ENCODE assay signal across 9 cellular contexts in genomic region chr3:136070953-136071949, GRCh38.
A peak's percentile ranks its signal among the peaks of the same experiment; 100 is the strongest.
DNase-seq lines count a peak whose midpoint lies in the region; ATAC-seq and TF ChIP-seq lines count a peak whose summit lies in the region.
"Had no signal": no experiment of that assay in that cellular context is flagged by ENCODE, and none has a peak within 500 bp of the region (broad histone marks: within the 10 kb centered on the region; RNA-seq: fewer than 3 reads in every experiment).

No MANE protein-coding gene starts in this region.

- peaks cover 17% of the 10 kb centered on the region for H3K27me3 Mint-ChIP-seq in stimulated activated memory B cell treated with anti-CD40 and anti-IgM and Interleukin-4, amounts not matched to agents 10 μg/mL and 1 μg/mL and 100 μg/mL, for 72 hours

- peaks cover 5% of the 10 kb centered on the region for H3K4me1 Mint-ChIP-seq in stimulated activated memory B cell treated with anti-CD40 and anti-IgM and Interleukin-4, amounts not matched to agents 10 μg/mL and 1 μg/mL and 100 μg/mL, for 72 hours

- no peak overlapping the region for H3K27ac Mint-ChIP-seq in stimulated activated memory B cell treated with anti-CD40 and anti-IgM and Interleukin-4, amounts not matched to agents 10 μg/mL and 1 μg/mL and 100 μg/mL, for 72 hours

- peak; percentile 5 for DNase-seq in NCI-H1694 treated with DMSO at 0.1 percent for 48 hours (lab: John Stamatoyannopoulos, UW)
- no peak for DNase-seq in NCI-H1694 (lab: John Stamatoyannopoulos, UW)
- DNase-seq in RWPE1 (ENCODE audit: low spot score), result no peak
- peak; percentile 11 to 45 for DNase-seq in foreskin keratinocyte
- DNase-seq in GDM1 (lab: John Stamatoyannopoulos, UW), result no peak
- no peak for DNase-seq in posterior vena cava (ENCODE audit: low spot score)

- peaks cover 21% of the 10 kb centered on the region for H3K4me1 ChIP-seq in foreskin keratinocyte

- POLR2A ChIA-PET in RWPE1 (lab: Yijun Ruan, JAX; ENCODE audit: low non-redundant PET), result no interaction called here

- H3K4me3 Mint-ChIP-seq in stimulated activated memory B cell treated with anti-CD40 and anti-IgM and Interleukin-4, amounts not matched to agents 10 μg/mL and 1 μg/mL and 100 μg/mL, for 72 hours, result no peak overlapping the region

- intact Hi-C loops in posterior vena cava (cut with DNase I), result loop anchor here (5.0 to 10.0 kb wide), 2 partner anchors 684 to 941 kb away; partner anchors contain the start of gene STAG1 (in 1 of the 2)

- TF ChIP-seq CTCF in RWPE1 (conservative IDR thresholded peaks at IDR 0.05; ENCODE audit: low read depth), result peak; percentile 25; the same call in 1 of the 2 replicates
- TF ChIP-seq CTCF in foreskin keratinocyte (conservative IDR thresholded peaks at IDR 0.05), result peak; percentile 51

- CTCF ChIA-PET in RWPE1 (lab: Yijun Ruan, JAX), result interaction anchor here (0.7 to 0.9 kb wide), 2 partner anchors 272 to 681 kb away, joined by 3 read pairs; partner anchors contain the start of gene STAG1

- no peaks in the 10 kb centered on the region for H3K36me3 Mint-ChIP-seq in stimulated activated memory B cell treated with anti-CD40 and anti-IgM and Interleukin-4, amounts not matched to agents 10 μg/mL and 1 μg/mL and 100 μg/mL, for 72 hours

- H3K9me3 Mint-ChIP-seq in stimulated activated memory B cell treated with anti-CD40 and anti-IgM and Interleukin-4, amounts not matched to agents 10 μg/mL and 1 μg/mL and 100 μg/mL, for 72 hours, result no peaks in the 10 kb centered on the region

- ATAC-seq in foreskin keratinocyte, result peak; percentile 40
- ATAC-seq in stimulated activated memory B cell treated with anti-CD40 and anti-IgM and Interleukin-4, amounts not matched to agents 10 μg/mL and 1 μg/mL and 100 μg/mL, for 72 hours, result peak; percentile 35
- ATAC-seq in GM21576 (IDR thresholded peaks at IDR 0.05; ENCODE audit: unreplicated experiment), result no peak

- H3K27ac ChIP-seq in RWPE1 (peak overlapping the region; percentile 48), foreskin keratinocyte (peak overlapping the region; percentile 20)
- H3K27ac ChIP-seq: neutrophil had no signal

- no peaks in the 10 kb centered on the region for H3K27me3 ChIP-seq in foreskin keratinocyte
- H3K27me3 ChIP-seq: neutrophil had no signal

Comparison
In these comparisons a context has a peak if more than half of its experiments do, and no peak if none do; other contexts are left out.
1. DNase-seq: peak in NCI-H1694 treated with DMSO at 0.1 percent for 48 hours (single experiment) and foreskin keratinocyte (2 of 2); none in NCI-H1694 (single experiment), RWPE1 (single experiment), GDM1 (single experiment) and posterior vena cava (single experiment).